Comparison of ENCODE assay signal across 1 cellular context in genomic region chr10:110081914-110082313, GRCh38.
TF ChIP-seq lines count a peak whose summit lies in the region.

No MANE protein-coding gene starts in this region.

TF ChIP-seq in HepG2, 621 proteins besides CTCF, POLR2A, EP300 and RAD21 (continued from another document):
- TF ChIP-seq CC2D1A (CRISPR knock-in tag; IDR thresholded peaks at IDR 0.05), result no peak
- peak; percentile 61; the same call in 1 of the 2 replicates for TF ChIP-seq ARID5B (CRISPR knock-in tag; IDR thresholded peaks at IDR 0.05)
- TF ChIP-seq SOX13 (IDR thresholded peaks at IDR 0.05), result peak; percentile 87
- TF ChIP-seq SOX13 (CRISPR knock-in tag; conservative IDR thresholded peaks at IDR 0.05 in 1 of 2, IDR thresholded peaks at IDR 0.05 in 1 of 2), result peak in 1 of 2 experiments; percentile 98; a peak in 2 of 4 replicates
- TF ChIP-seq ZNF343 (CRISPR knock-in tag; IDR thresholded peaks at IDR 0.05), result no peak
- no peak for TF ChIP-seq ZNF782 (CRISPR knock-in tag; IDR thresholded peaks at IDR 0.05; ENCODE audit: borderline replicate concordance)
- 0 out of 2 replicates have a peak, but pooled peaks have one; percentile 23 for TF ChIP-seq KAT8 (CRISPR knock-in tag; IDR thresholded peaks at IDR 0.05)
- TF ChIP-seq ZNF326 (CRISPR knock-in tag; IDR thresholded peaks at IDR 0.05; ENCODE audit: borderline replicate concordance), result no peak
- TF ChIP-seq GTF3A (CRISPR knock-in tag; conservative IDR thresholded peaks at IDR 0.05), result no peak
- TF ChIP-seq SMARCE1 (IDR thresholded peaks at IDR 0.05; ENCODE audit: borderline replicate concordance), result no peak
- 0 out of 2 replicates have a peak, but pooled peaks have one; percentile 12 for TF ChIP-seq NR2F6 (IDR thresholded peaks at IDR 0.05)
- no peak for TF ChIP-seq NR2F6 (CRISPR knock-in tag; IDR thresholded peaks at IDR 0.05)
- TF ChIP-seq CREB1 (IDR thresholded peaks at IDR 0.05), result no peak
- TF ChIP-seq CREB1 (CRISPR knock-in tag; IDR thresholded peaks at IDR 0.05), result no peak
- no peak for TF ChIP-seq ZNF878 (CRISPR knock-in tag; IDR thresholded peaks at IDR 0.05)
- no peak for TF ChIP-seq POGK (CRISPR knock-in tag; conservative IDR thresholded peaks at IDR 0.05)
- TF ChIP-seq ZNF362 (CRISPR knock-in tag; IDR thresholded peaks at IDR 0.05; ENCODE audit: borderline replicate concordance), result peak; percentile 20; the same call in 1 of the 2 replicates
- TF ChIP-seq FOXO1 (CRISPR knock-in tag; IDR thresholded peaks at IDR 0.05), result no peak
- TF ChIP-seq GMEB1 (CRISPR knock-in tag; IDR thresholded peaks at IDR 0.05; ENCODE audit: borderline replicate concordance), result no peak
- TF ChIP-seq HMG20A (CRISPR knock-in tag; IDR thresholded peaks at IDR 0.05; ENCODE audit: borderline replicate concordance), result peak; percentile 20; the same call in 1 of the 2 replicates
- peak; percentile 57; the same call in 1 of the 2 replicates for TF ChIP-seq ELF3 (CRISPR knock-in tag; IDR thresholded peaks at IDR 0.05)
- TF ChIP-seq SOX5 (CRISPR knock-in tag; IDR thresholded peaks at IDR 0.05; ENCODE audit: borderline replicate concordance), result peak; percentile 97
- no peak for TF ChIP-seq PATZ1 (CRISPR knock-in tag; IDR thresholded peaks at IDR 0.05)
- TF ChIP-seq FOXA3 (CRISPR knock-in tag; IDR thresholded peaks at IDR 0.05), result 0 out of 2 replicates have a peak, but pooled peaks have one; percentile 13
- no peak for TF ChIP-seq FOXP1 (IDR thresholded peaks at IDR 0.05)
- peak; percentile 66 for TF ChIP-seq FOXP1 (CRISPR knock-in tag; IDR thresholded peaks at IDR 0.05)
- no peak for TF ChIP-seq SOX6 (IDR thresholded peaks at IDR 0.05)
- TF ChIP-seq SOX6 (CRISPR knock-in tag; IDR thresholded peaks at IDR 0.05), result peak; percentile 73
